In the genomic region with DNA sequence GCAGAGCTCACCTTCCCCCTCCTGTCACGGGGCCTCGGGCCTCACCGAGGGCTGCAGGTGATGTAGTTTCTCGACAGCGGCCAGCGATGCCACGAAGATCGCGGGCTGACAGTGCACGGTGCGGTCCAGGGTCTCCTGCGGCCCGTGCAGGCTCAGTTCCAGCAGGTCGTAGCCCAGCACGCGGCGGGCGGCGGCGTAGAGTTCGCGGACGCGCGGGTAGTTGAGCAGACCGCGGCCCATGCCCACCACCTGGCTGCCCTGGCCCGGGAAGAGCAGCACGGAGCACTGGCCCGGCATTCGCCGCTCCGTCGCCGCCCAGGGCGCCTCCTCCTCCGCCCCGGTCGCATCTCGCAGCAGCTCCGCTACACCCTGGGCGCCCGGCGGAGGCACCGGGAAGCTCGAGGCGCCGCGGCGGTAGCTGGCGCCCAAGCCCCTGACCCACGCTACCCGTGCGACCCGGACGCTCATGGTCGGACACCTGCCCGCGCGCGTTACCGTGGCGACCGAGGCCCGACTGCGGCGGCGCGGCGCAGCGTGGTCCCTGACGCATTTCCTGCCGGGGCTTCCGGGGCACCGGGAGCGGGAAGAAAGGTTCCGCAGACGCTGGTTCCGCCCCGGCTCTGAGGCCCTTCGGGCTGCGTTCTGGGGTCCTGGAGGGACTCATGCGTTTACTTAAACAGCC, we compare ENCODE assay signal across 8 cellular contexts. TPM values are rescaled to one million over a fixed set of nuclear protein-coding genes. Genes with fewer than 3 reads are reported as not detected.
DNase-seq lines count a peak whose midpoint lies in the region; ATAC-seq and TF ChIP-seq lines count a peak whose summit lies in the region.

A gene with protein sequence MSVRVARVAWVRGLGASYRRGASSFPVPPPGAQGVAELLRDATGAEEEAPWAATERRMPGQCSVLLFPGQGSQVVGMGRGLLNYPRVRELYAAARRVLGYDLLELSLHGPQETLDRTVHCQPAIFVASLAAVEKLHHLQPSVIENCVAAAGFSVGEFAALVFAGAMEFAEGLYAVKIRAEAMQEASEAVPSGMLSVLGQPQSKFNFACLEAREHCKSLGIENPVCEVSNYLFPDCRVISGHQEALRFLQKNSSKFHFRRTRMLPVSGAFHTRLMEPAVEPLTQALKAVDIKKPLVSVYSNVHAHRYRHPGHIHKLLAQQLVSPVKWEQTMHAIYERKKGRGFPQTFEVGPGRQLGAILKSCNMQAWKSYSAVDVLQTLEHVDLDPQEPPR (minus strand): TSS at position 518 of the 682 bp plus-strand sequence. CDS start 50 bp downstream, at position 468.

- dilution Hi-C loops in mammary epithelial cell (cut with HindIII; ENCODE audit: low sequenced_read_pairs): no loop called here

- H3F3A ChIP-seq in smooth muscle cell (ENCODE audit: low read depth): no peaks in the 10 kb centered on the region

- BruUV-seq in mammary epithelial cell (replicated peaks; lab: Mats Ljungman, UMichigan): TSS peak; percentile 58

- 1% methylated on average over 18 of the region's 83 CpGs for WGBS in mammary epithelial cell (ENCODE audit: low coverage, missing lambda C conversion rate)
- 1% methylated on average over 83 of the region's 83 CpGs for WGBS in smooth muscle cell (ENCODE audit: low lambda C conversion rate)

- peaks cover 7% of the 10 kb centered on the region for H3K4me1 ChIP-seq in mammary epithelial cell (ENCODE audit: insufficient read depth, low read length)
- H3K4me1 ChIP-seq in smooth muscle cell (ENCODE audit: low read depth): peaks cover 6% of the 10 kb centered on the region

- H3K4me3 Mint-ChIP-seq in WTC11 (peak within 1 kb of the TSS; percentile 84), immature natural killer cell (peak within 1 kb of the TSS; percentile 81 to 88 (median 86))

- H3K79me2 ChIP-seq in mammary epithelial cell (ENCODE audit: insufficient read depth, low read length) (peaks cover 39% of the 10 kb centered on the region), smooth muscle cell (ENCODE audit: low read depth) (peaks cover 14% of the 10 kb centered on the region)

- H3K27me3 Mint-ChIP-seq in WTC11 (ENCODE audit: low read depth): no peaks in the 10 kb centered on the region
- H3K27me3 Mint-ChIP-seq in immature natural killer cell (ENCODE audit: low read depth in 3 of 3): peaks cover 0 to 16% (median 7%) of the 10 kb centered on the region in 3 donors

- H3K27me3 ChIP-seq in mammary epithelial cell (ENCODE audit: insufficient read depth, low read length) (no peaks in the 10 kb centered on the region), smooth muscle cell (ENCODE audit: low read depth) (no peaks in the 10 kb centered on the region)

- intact Hi-C loops in mammary epithelial cell (cut with micrococcal nuclease): no loop called here

- H3K4me1 Mint-ChIP-seq in WTC11: peaks cover 9% of the 10 kb centered on the region
- H3K4me1 Mint-ChIP-seq in immature natural killer cell: peaks cover 28 to 29% of the 10 kb centered on the region in 2 donors

- peaks cover 26% of the 10 kb centered on the region for H3K36me3 Mint-ChIP-seq in WTC11
- peaks cover 0 to 6% (median 3%) of the 10 kb centered on the region in 3 donors for H3K36me3 Mint-ChIP-seq in immature natural killer cell

- H4K20me1 ChIP-seq in mammary epithelial cell (ENCODE audit: insufficient read depth, low read length) (no peaks in the 10 kb centered on the region), smooth muscle cell (ENCODE audit: low read depth) (no peaks in the 10 kb centered on the region)

- in situ Hi-C loops in mammary epithelial cell (cut with MboI; ENCODE audit: low sequenced_read_pairs in 2 of 2): no loop called here

- POLR2A ChIA-PET in WTC11 (lab: Charles Lee): no interaction called here

- H3K4me2 ChIP-seq in mammary epithelial cell (ENCODE audit: insufficient read depth, low read depth, low read length): peak within 1 kb of the TSS; percentile 88
- peak within 1 kb of the TSS; percentile 100 for H3K4me2 ChIP-seq in smooth muscle cell

- H3K27ac ChIP-seq in mammary epithelial cell (ENCODE audit: insufficient read depth, low read depth, low read length) (peak within 1 kb of the TSS; percentile 13), smooth muscle cell (ENCODE audit: low read depth) (peak within 1 kb of the TSS; percentile 54)

- H3K36me3 ChIP-seq in mammary epithelial cell (ENCODE audit: insufficient read depth, low read length): peaks cover 4% of the 10 kb centered on the region
- H3K36me3 ChIP-seq in smooth muscle cell (ENCODE audit: low read depth): no peaks in the 10 kb centered on the region

- H3K27ac Mint-ChIP-seq in WTC11: peak within 1 kb of the TSS; percentile 95
- H3K27ac Mint-ChIP-seq in immature natural killer cell: peak within 1 kb of the TSS; percentile 80 to 96 (median 91)

- H3K4me3 ChIP-seq in mammary epithelial cell (replicated peaks in 1 of 3; ENCODE audit: insufficient read depth in 1 of 3, low read depth in 2 of 3, low read length in 3 of 3) (peak within 1 kb of the TSS; percentile 70 to 97 (median 86)), smooth muscle cell (peak within 1 kb of the TSS; percentile 93)

- H3K9ac ChIP-seq in mammary epithelial cell (ENCODE audit: insufficient read depth, low read length) (peak within 1 kb of the TSS; percentile 53), smooth muscle cell (ENCODE audit: low read depth) (peak within 1 kb of the TSS; percentile 84)

- H2AFZ ChIP-seq in mammary epithelial cell (ENCODE audit: low read depth, low read length) (peak within 1 kb of the TSS; percentile 89), smooth muscle cell (ENCODE audit: low read depth) (peak within 1 kb of the TSS; percentile 97)

- TF ChIP-seq CTCF in WTC11 (IDR thresholded peaks at IDR 0.05): no peak
- TF ChIP-seq CTCF in mammary epithelial cell (conservative IDR thresholded peaks at IDR 0.05 in 1 of 2, IDR thresholded peaks at IDR 0.05 in 1 of 2; ENCODE audit: extremely low read depth in 1 of 2, insufficient read depth in 1 of 2, low read depth in 1 of 2, low read length in 2 of 2): no peak
- no peak for TF ChIP-seq CTCF in smooth muscle cell (IDR thresholded peaks at IDR 0.05; ENCODE audit: borderline replicate concordance, insufficient read depth, poor library complexity, severe bottlenecking)

- CTCF ChIA-PET in WTC11 (lab: Charles Lee) (interaction anchor here (0.6 to 1.3 kb wide), 2 partner anchors 31 to 66 kb away, joined by 3 to 4 read pairs; no protein-coding TSS in a partner anchor), mammary epithelial cell (lab: Charles Lee; ENCODE audit: low non-redundant PET) (no interaction called here)

- DNase-seq in DMS 273 (lab: John Stamatoyannopoulos, UW; ENCODE audit: unreplicated experiment) (peak; percentile 89), DMS 273 treated with DMSO at 0.1 percent for 48 hours (lab: John Stamatoyannopoulos, UW) (no peak), NCI-H2227 (lab: John Stamatoyannopoulos, UW; ENCODE audit: unreplicated experiment) (peak; percentile 87), WTC11 (ENCODE audit: low spot score) (peak; percentile 81), mammary epithelial cell (peak; percentile 76), immature natural killer cell (peak; percentile 77 to 87 (median 83)), smooth muscle cell (lab: John Stamatoyannopoulos, UW; ENCODE audit: unreplicated experiment) (peak; percentile 26)

- no peaks in the 10 kb centered on the region for H3K9me3 Mint-ChIP-seq in WTC11
- H3K9me3 Mint-ChIP-seq in immature natural killer cell: no peaks in the 10 kb centered on the region

- ATAC-seq in HG02973 (IDR thresholded peaks at IDR 0.05; ENCODE audit: unreplicated experiment) (peak; percentile 61), WTC11 (peak; percentile 89)

- H3K9me3 ChIP-seq in mammary epithelial cell (replicated peaks; ENCODE audit: insufficient read depth, low read length) (no peaks in the 10 kb centered on the region), smooth muscle cell (replicated peaks; ENCODE audit: low read depth) (no peaks in the 10 kb centered on the region)

TF ChIP-seq in WTC11, 78 proteins besides CTCF, POLR2A, EP300 and RAD21 (continues in another document):
- TF ChIP-seq, protein P1, sequence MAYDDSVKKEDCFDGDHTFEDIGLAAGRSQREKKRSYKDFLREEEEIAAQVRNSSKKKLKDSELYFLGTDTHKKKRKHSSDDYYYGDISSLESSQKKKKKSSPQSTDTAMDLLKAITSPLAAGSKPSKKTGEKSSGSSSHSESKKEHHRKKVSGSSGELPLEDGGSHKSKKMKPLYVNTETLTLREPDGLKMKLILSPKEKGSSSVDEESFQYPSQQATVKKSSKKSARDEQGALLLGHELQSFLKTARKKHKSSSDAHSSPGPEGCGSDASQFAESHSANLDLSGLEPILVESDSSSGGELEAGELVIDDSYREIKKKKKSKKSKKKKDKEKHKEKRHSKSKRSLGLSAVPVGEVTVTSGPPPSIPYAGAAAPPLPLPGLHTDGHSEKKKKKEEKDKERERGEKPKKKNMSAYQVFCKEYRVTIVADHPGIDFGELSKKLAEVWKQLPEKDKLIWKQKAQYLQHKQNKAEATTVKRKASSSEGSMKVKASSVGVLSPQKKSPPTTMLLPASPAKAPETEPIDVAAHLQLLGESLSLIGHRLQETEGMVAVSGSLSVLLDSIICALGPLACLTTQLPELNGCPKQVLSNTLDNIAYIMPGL (CRISPR knock-in tag; IDR thresholded peaks at IDR 0.05): peak; percentile 97
- TF ChIP-seq CREM (CRISPR knock-in tag; IDR thresholded peaks at IDR 0.05): peak; percentile 72; the same call in 1 of the 2 replicates
- TF ChIP-seq NFYB (CRISPR knock-in tag; conservative IDR thresholded peaks at IDR 0.05; ENCODE audit: low read depth): no peak
- TF ChIP-seq ZNF121 (CRISPR knock-in tag; IDR thresholded peaks at IDR 0.05): peak; percentile 98
- peak; percentile 82 for TF ChIP-seq FOXP1 (CRISPR knock-in tag; IDR thresholded peaks at IDR 0.05; ENCODE audit: borderline replicate concordance)
- TF ChIP-seq, protein P2, sequence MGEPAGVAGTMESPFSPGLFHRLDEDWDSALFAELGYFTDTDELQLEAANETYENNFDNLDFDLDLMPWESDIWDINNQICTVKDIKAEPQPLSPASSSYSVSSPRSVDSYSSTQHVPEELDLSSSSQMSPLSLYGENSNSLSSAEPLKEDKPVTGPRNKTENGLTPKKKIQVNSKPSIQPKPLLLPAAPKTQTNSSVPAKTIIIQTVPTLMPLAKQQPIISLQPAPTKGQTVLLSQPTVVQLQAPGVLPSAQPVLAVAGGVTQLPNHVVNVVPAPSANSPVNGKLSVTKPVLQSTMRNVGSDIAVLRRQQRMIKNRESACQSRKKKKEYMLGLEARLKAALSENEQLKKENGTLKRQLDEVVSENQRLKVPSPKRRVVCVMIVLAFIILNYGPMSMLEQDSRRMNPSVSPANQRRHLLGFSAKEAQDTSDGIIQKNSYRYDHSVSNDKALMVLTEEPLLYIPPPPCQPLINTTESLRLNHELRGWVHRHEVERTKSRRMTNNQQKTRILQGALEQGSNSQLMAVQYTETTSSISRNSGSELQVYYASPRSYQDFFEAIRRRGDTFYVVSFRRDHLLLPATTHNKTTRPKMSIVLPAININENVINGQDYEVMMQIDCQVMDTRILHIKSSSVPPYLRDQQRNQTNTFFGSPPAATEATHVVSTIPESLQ (CRISPR knock-in tag; IDR thresholded peaks at IDR 0.05): no peak

RNA-seq across cellular contexts. Expression of the gene that starts here (rescaled TPM):
- total RNA-seq in WTC11 (2021): 16.2 to 18.5 TPM (median 16.6 TPM) in 3 replicates
- 10 to 100 TPM; 17.5 to 18.7 TPM for total RNA-seq in mammary epithelial cell
- polyA plus RNA-seq in mammary epithelial cell: 19.9 TPM
- 11.4 TPM for polyA minus RNA-seq in mammary epithelial cell
- polyA plus RNA-seq in immature natural killer cell: 10 to 100 TPM in 1 of 3 donors, 1 to 10 TPM in 2; 5.8 to 10.2 (median 9.6) TPM
- 8.2 and 9.3 TPM in 2 replicates for total RNA-seq in smooth muscle cell
- polyA plus RNA-seq in smooth muscle cell: 15.3 and 16.1 TPM in 2 replicates
